8 cellular contexts compared by ENCODE assay signal in genomic region chr22:31291403-31291715, GRCh38. TPM values are rescaled to one million over a fixed set of nuclear protein-coding genes. Genes with fewer than 3 reads are reported as not detected.
A peak's percentile ranks its signal among the peaks of the same experiment; 100 is the strongest.
DNase-seq lines count a peak whose midpoint lies in the region; ATAC-seq and TF ChIP-seq lines count a peak whose summit lies in the region.

No MANE protein-coding gene starts in this region.

- no peak for TF ChIP-seq CTCF in mammary epithelial cell (conservative IDR thresholded peaks at IDR 0.05 in 1 of 2, IDR thresholded peaks at IDR 0.05 in 1 of 2; ENCODE audit: extremely low read depth in 1 of 2, insufficient read depth in 1 of 2, low read depth in 1 of 2, low read length in 2 of 2)
- TF ChIP-seq CTCF in lower lobe of right lung (IDR thresholded peaks at IDR 0.05) = no peak
- no peak for TF ChIP-seq CTCF in upper lobe of left lung (IDR thresholded peaks at IDR 0.05)

- H3K27ac ChIP-seq in mammary epithelial cell (ENCODE audit: insufficient read depth, low read depth, low read length) (peak overlapping the region; percentile 72), lower lobe of right lung (peak overlapping the region; percentile 96), upper lobe of left lung (peak overlapping the region; percentile 97 to 98 (median 98))

- H2AFZ ChIP-seq in mammary epithelial cell (ENCODE audit: low read depth, low read length) = peak overlapping the region; percentile 91

- TF ChIP-seq EP300 in upper lobe of left lung (IDR thresholded peaks at IDR 0.05) = no peak

- peak overlapping the region; percentile 72 for H3K9ac ChIP-seq in mammary epithelial cell (ENCODE audit: insufficient read depth, low read length)

- no peak for TF ChIP-seq POLR2A in upper lobe of left lung (IDR thresholded peaks at IDR 0.05)

- CTCF ChIA-PET in activated naive CD4-positive, alpha-beta T cell treated with anti-CD3 and anti-CD28 coated beads for 36 hours (lab: Charles Lee) = interaction anchor here (0.5 to 6.2 kb wide), 6 partner anchors 11 to 260 kb away, joined by 5 to 32 read pairs (median 10); no protein-coding TSS in a partner anchor
- CTCF ChIA-PET in mammary epithelial cell (lab: Charles Lee; ENCODE audit: low non-redundant PET) = no interaction called here

- H3K36me3 Mint-ChIP-seq in activated naive CD4-positive, alpha-beta T cell treated with anti-CD3 and anti-CD28 coated beads for 36 hours (ENCODE audit: low read depth) = peaks cover 16% of the 10 kb centered on the region

- no TSS peak for BruUV-seq in mammary epithelial cell (replicated peaks; lab: Mats Ljungman, UMichigan)

- in situ Hi-C loops in mammary epithelial cell (cut with MboI; ENCODE audit: low sequenced_read_pairs in 2 of 2) = no loop called here

- peak overlapping the region; percentile 93 for H3K4me2 ChIP-seq in mammary epithelial cell (ENCODE audit: insufficient read depth, low read depth, low read length)

- peak overlapping the region; percentile 97 for H3K27ac Mint-ChIP-seq in activated naive CD4-positive, alpha-beta T cell treated with anti-CD3 and anti-CD28 coated beads for 36 hours

- 10% methylated on average over 7 of the region's 11 CpGs for WGBS in mammary epithelial cell (ENCODE audit: low coverage, missing lambda C conversion rate)
- WGBS in upper lobe of left lung, 2 donors = 0 to 1% methylated on average over 4 to 9 of the region's 11 CpGs

- no peaks in the 10 kb centered on the region for H3K27me3 Mint-ChIP-seq in activated naive CD4-positive, alpha-beta T cell treated with anti-CD3 and anti-CD28 coated beads for 36 hours (ENCODE audit: low read depth)

- peak overlapping the region; percentile 46 to 52 (median 49) for H3K4me3 ChIP-seq in mammary epithelial cell (replicated peaks in 1 of 3; ENCODE audit: insufficient read depth in 1 of 3, low read depth in 2 of 3, low read length in 3 of 3)
- peak overlapping the region; percentile 78 for H3K4me3 ChIP-seq in lower lobe of right lung
- peak overlapping the region; percentile 54 to 69 (median 62) for H3K4me3 ChIP-seq in upper lobe of left lung

- H3K27me3 ChIP-seq in mammary epithelial cell (ENCODE audit: insufficient read depth, low read length) (no peaks in the 10 kb centered on the region), lower lobe of right lung (ENCODE audit: low read depth) (no peaks in the 10 kb centered on the region), upper lobe of left lung (no peaks in the 10 kb centered on the region)

- H3K4me1 ChIP-seq in mammary epithelial cell (ENCODE audit: insufficient read depth, low read length) (peaks cover 36% of the 10 kb centered on the region), lower lobe of right lung (peaks cover 77% of the 10 kb centered on the region), upper lobe of left lung (peaks cover 57 to 75% (median 66%) of the 10 kb centered on the region in 4 donors)

- no peaks in the 10 kb centered on the region for H3K36me3 ChIP-seq in mammary epithelial cell (ENCODE audit: insufficient read depth, low read length)
- H3K36me3 ChIP-seq in lower lobe of right lung = peaks cover 31% of the 10 kb centered on the region
- H3K36me3 ChIP-seq in upper lobe of left lung = peaks cover 0 to 32% (median 16%) of the 10 kb centered on the region in 4 donors

- DNase-seq in activated naive CD4-positive, alpha-beta T cell treated with anti-CD3 and anti-CD28 coated beads for 36 hours = no peak
- DNase-seq in activated naive CD4-positive, alpha-beta T cell treated with anti-CD3 and anti-CD28 coated beads, Interleukin-2, amount 50 U/mL, for 16 hours = no peak
- DNase-seq in mammary epithelial cell (no peak), lower lobe of right lung (no peak), upper lobe of left lung (no peak), GOT3 (lab: John Stamatoyannopoulos, UW) (no peak)
- DNase-seq in NK-92 treated with Interleukin-12 subunit alpha and Interleukin-12 subunit beta, amount 100 ng/mL, for 24 hours (lab: John Stamatoyannopoulos, UW) = no peak

- peak overlapping the region; percentile 98 for H3K4me3 Mint-ChIP-seq in activated naive CD4-positive, alpha-beta T cell treated with anti-CD3 and anti-CD28 coated beads for 36 hours

- no peaks in the 10 kb centered on the region for H3K79me2 ChIP-seq in mammary epithelial cell (ENCODE audit: insufficient read depth, low read length)

- ATAC-seq in lower lobe of right lung = peak; percentile 0 to 1
- ATAC-seq in upper lobe of left lung (ENCODE audit: low FRiP score in 2 of 2) = no peak
- ATAC-seq in HG03045 (IDR thresholded peaks at IDR 0.05; ENCODE audit: unreplicated experiment) = no peak

- H3K4me1 Mint-ChIP-seq in activated naive CD4-positive, alpha-beta T cell treated with anti-CD3 and anti-CD28 coated beads for 36 hours (ENCODE audit: low read depth) = peaks cover 67% of the 10 kb centered on the region

- H3K9me3 Mint-ChIP-seq in activated naive CD4-positive, alpha-beta T cell treated with anti-CD3 and anti-CD28 coated beads for 36 hours = peaks cover 3% of the 10 kb centered on the region

- intact Hi-C loops in activated naive CD4-positive, alpha-beta T cell treated with anti-CD3 and anti-CD28 coated beads for 36 hours (cut with micrococcal nuclease) = loop anchor here (5.0 kb wide), 5 partner anchors 201 to 461 kb away; partner anchors contain the start of genes DEPDC5, MORC2, PRR14L and SMTN
- intact Hi-C loops in mammary epithelial cell (cut with micrococcal nuclease) = loop anchor here (2.0 kb wide), 1 partner anchor 41 kb away; no protein-coding TSS in a partner anchor
- intact Hi-C loops in lower lobe of right lung (cut with DNase I) = no loop called here

- dilution Hi-C loops in mammary epithelial cell (cut with HindIII; ENCODE audit: low sequenced_read_pairs) = loop anchor here (5.0 kb wide), 1 partner anchor 41 kb away; no protein-coding TSS in a partner anchor

- no peaks in the 10 kb centered on the region for H4K20me1 ChIP-seq in mammary epithelial cell (ENCODE audit: insufficient read depth, low read length)

- H3K9me3 ChIP-seq in mammary epithelial cell (replicated peaks; ENCODE audit: insufficient read depth, low read length) (no peaks in the 10 kb centered on the region), lower lobe of right lung (no peaks in the 10 kb centered on the region), upper lobe of left lung (no peaks in the 10 kb centered on the region)

RNA-seq across cellular contexts. Expression of gene PIK3IP1, which starts 0.9 kb away (rescaled TPM):
- total RNA-seq in activated naive CD4-positive, alpha-beta T cell treated with anti-CD3 and anti-CD28 coated beads for 36 hours = 10 to 100 TPM; 27.4 to 28.6 TPM
- 10 to 100 TPM in 1 of 2 donors, 1 to 10 TPM in 1; 2.9 to 14.2 TPM for total RNA-seq in mammary epithelial cell
- polyA plus RNA-seq in mammary epithelial cell = 2.8 TPM
- polyA minus RNA-seq in mammary epithelial cell = 0.31 TPM
- 54.9 TPM for total RNA-seq in lower lobe of right lung
- total RNA-seq in upper lobe of left lung = 10 to 100 TPM; 38.9 to 97.1 (median 65.8) TPM

RNA-seq across cellular contexts. Expression of gene PATZ1, which starts 54.8 kb away (rescaled TPM):
- total RNA-seq in activated naive CD4-positive, alpha-beta T cell treated with anti-CD3 and anti-CD28 coated beads for 36 hours = 10 to 100 TPM; 18.5 to 19.4 TPM
- 1 to 10 TPM; 7.2 to 8.3 TPM for total RNA-seq in mammary epithelial cell
- polyA plus RNA-seq in mammary epithelial cell = 4.7 TPM
- 13.1 TPM for polyA minus RNA-seq in mammary epithelial cell
- total RNA-seq in lower lobe of right lung = 25.8 TPM
- 10 to 100 TPM; 18.2 to 29.7 (median 24.0) TPM for total RNA-seq in upper lobe of left lung

Comparison
In these comparisons a context has a peak if more than half of its experiments do, and no peak if none do; other contexts are left out.
1. ATAC-seq: peak in lower lobe of right lung (2 of 2); none in upper lobe of left lung (0 of 2) and HG03045 (single experiment).
2. Peak in every context shown above with its lines, with median percentiles within 50 percentile points of each other: H3K27ac ChIP-seq and H3K4me3 ChIP-seq.